Comparison of ENCODE assay signal across 15 cellular contexts in the genomic region with DNA sequence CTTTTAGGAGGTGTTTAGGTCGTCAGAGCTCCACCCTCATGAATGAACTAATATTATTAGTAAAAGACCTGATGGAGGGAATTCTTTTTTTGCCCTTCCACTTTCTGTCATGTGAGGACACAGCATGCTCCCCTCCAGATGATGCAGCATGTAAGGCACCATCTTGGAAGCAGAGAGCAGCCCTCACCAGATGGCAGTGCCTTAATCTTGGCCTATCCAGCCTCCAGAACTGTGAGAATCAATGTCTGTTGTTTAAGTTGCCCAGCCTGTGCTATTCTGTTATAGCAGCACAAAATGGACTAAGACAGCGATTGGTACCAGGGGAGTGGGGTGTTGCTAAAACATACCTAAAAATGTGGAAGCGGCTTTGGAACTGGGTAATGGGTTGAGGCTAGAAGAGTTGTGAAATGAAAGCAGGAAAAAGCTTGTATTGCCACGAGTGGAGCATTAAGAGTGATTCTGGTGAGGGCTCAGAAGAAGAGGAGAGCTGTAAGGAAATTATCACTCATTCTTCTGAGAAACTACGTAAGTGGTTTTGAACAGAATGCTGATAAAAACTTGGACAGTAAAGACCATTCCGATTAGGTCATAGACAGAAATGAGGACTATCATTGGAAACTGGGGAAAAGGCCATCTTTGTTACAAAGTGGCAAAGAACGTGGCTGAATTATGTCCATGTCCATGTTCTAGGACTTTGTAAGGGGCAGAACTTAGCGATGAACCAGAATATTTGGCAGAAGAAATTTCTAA.
"Had no signal": no experiment of that assay in that cellular context is flagged by ENCODE, and none has a peak within 500 bp of the region (broad histone marks: within the 10 kb centered on the region; RNA-seq: fewer than 3 reads in every experiment).

No MANE protein-coding gene starts in this region.

- H3K4me3 ChIP-seq: esophagus muscularis mucosa, ovary, vagina had no signal

- H3K27ac ChIP-seq: esophagus muscularis mucosa, foreskin keratinocyte, ovary, vagina had no signal

- H3K36me3 ChIP-seq: esophagus muscularis mucosa, ovary, vagina had no signal

- H3K9me3 ChIP-seq: esophagus muscularis mucosa, ovary, vagina had no signal

- H3K4me1 ChIP-seq: vagina had no signal

- ATAC-seq: foreskin keratinocyte; left lobe of liver; stimulated activated naive CD8-positive, alpha-beta T cell treated with anti-CD3 and anti-CD28 coated beads, Interleukin-15, amount 100 ng/mL, for 72 hours had no signal

- DNase-seq: activated CD4-positive, alpha-beta memory T cell treated with anti-CD3 and anti-CD28 coated beads, Interleukin-2, amount 10 ng/mL, durations not matched to agents 7 days and 5 days; activated CD4-positive, alpha-beta T cell treated with anti-CD3 and anti-CD28 coated beads for 1 hour; activated CD8-positive, alpha-beta memory T cell treated with anti-CD3 and anti-CD28 coated beads, Interleukin-2, amount 50 U/mL, for 48 hours; foreskin keratinocyte; mesendoderm; ovary; stimulated activated CD4-positive, alpha-beta T cell treated with anti-CD3 and anti-CD28 coated beads, Interleukin-15, amount 100 ng/mL, for 24 hours; stimulated activated CD4-positive, alpha-beta T cell treated with anti-CD3 and anti-CD28 coated beads, Interleukin-4, amount 100 ng/mL, for 24 hours; stimulated activated naive CD8-positive, alpha-beta T cell treated with anti-CD3 and anti-CD28 coated beads, Interleukin-15, amount 100 ng/mL, for 72 hours; T-helper 2 cell had no signal

- FAIRE-seq: endometrium, TTC549 had no signal

- H3K27me3 ChIP-seq: esophagus muscularis mucosa, foreskin keratinocyte, ovary, vagina had no signal
